ENCODE assay signal across 21 cellular contexts in genomic region chr12:100715976-100716657, GRCh38.
DNase-seq lines count a peak whose midpoint lies in the region; ATAC-seq and TF ChIP-seq lines count a peak whose summit lies in the region.
"Had no signal": no experiment of that assay in that cellular context is flagged by ENCODE, and none has a peak within 500 bp of the region (broad histone marks: within the 10 kb centered on the region; RNA-seq: fewer than 3 reads in every experiment).

No MANE protein-coding gene starts in this region.

- CTCF ChIA-PET in HCT116 (lab: Charles Lee): no interaction called here
- CTCF ChIA-PET in HEK293T (lab: Yijun Ruan, JAX): no interaction called here

- ATAC-seq in HCT116 (no peak), left lung (peak; percentile 18), HG02678 (IDR thresholded peaks at IDR 0.05; ENCODE audit: unreplicated experiment) (no peak)
- ATAC-seq: Right ventricle myocardium inferior had no signal

- H3K4me3 ChIP-seq in HCT116 (replicated peaks in 1 of 2; ENCODE audit: low read depth in 1 of 2, low read length in 2 of 2) (no peak overlapping the region), ectodermal cell (ENCODE audit: insufficient read depth, low read depth, low read length) (peak overlapping the region; percentile 36), left lung (no peak overlapping the region), skeletal muscle satellite cell (ENCODE audit: low read length) (no peak overlapping the region)

- RAD21 ChIA-PET in HCT116 (lab: Charles Lee; ENCODE audit: low non-redundant PET in 1 of 2, low total read pairs in 2 of 2, uncharacterized antibody in 2 of 2, unreplicated experiment in 2 of 2): no interaction called here

- TF ChIP-seq POLR2A in HCT116 (IDR thresholded peaks at IDR 0.05; ENCODE audit: borderline replicate concordance, extremely low read depth, insufficient read depth, insufficient read length): no peak

- H3K79me2 ChIP-seq in HCT116 (ENCODE audit: insufficient read depth, low read length): no peaks in the 10 kb centered on the region

- no peak for TF ChIP-seq RAD21 in HCT116 (IDR thresholded peaks at IDR 0.05; ENCODE audit: low read depth)

- H3K36me3 ChIP-seq in HCT116 (ENCODE audit: control insufficient read depth in 1 of 2, insufficient read depth in 2 of 2, low read length in 2 of 2): no peaks in the 10 kb centered on the region
- H3K36me3 ChIP-seq in ectodermal cell (ENCODE audit: control insufficient read depth, insufficient read depth, low read length): no peaks in the 10 kb centered on the region
- H3K36me3 ChIP-seq in left lung: no peaks in the 10 kb centered on the region
- no peaks in the 10 kb centered on the region for H3K36me3 ChIP-seq in skeletal muscle satellite cell (ENCODE audit: insufficient read depth, low read length)
- H3K36me3 ChIP-seq: neutrophil had no signal

- POLR2A ChIA-PET in HCT116 (lab: Charles Lee): no interaction called here
- POLR2A ChIA-PET in HEK293T (lab: Yijun Ruan, JAX): no interaction called here

- 90 to 93% methylated on average over 44 of the region's 44 CpGs for WGBS in ectodermal cell, 2 experiments

- H2AFZ ChIP-seq in HCT116 (ENCODE audit: low read depth, low read length, poor library complexity, severe bottlenecking): no peak overlapping the region

- H3K9ac ChIP-seq in HCT116 (ENCODE audit: low read length): no peak overlapping the region
- H3K9ac ChIP-seq in skeletal muscle satellite cell (ENCODE audit: low read depth, low read length): no peak overlapping the region

- H3K9me3 ChIP-seq in HCT116 (ENCODE audit: control insufficient read depth in 1 of 2, insufficient read depth in 1 of 2, low read depth in 1 of 2, low read length in 2 of 2) (no peaks in the 10 kb centered on the region), ectodermal cell (ENCODE audit: control insufficient read depth, low read length) (no peaks in the 10 kb centered on the region), left lung (no peaks in the 10 kb centered on the region), skeletal muscle satellite cell (replicated peaks; ENCODE audit: low read length) (no peaks in the 10 kb centered on the region)
- H3K9me3 ChIP-seq: neutrophil had no signal

- intact Hi-C loops in HCT116 (cut with micrococcal nuclease): no loop called here
- intact Hi-C loops in left lung (cut with DNase I): no loop called here

- BruUV-seq in HCT116 (replicated peaks; lab: Mats Ljungman, UMichigan): no TSS peak

- DNase-seq in HCT116 (ENCODE audit: low read depth, low spot score): no peak
- peak in 1 of 2 donors; percentile 67 for DNase-seq in left lung
- DNase-seq in HEK293T (ENCODE audit: extremely low spot score): no peak
- DNase-seq in NCI-H748 (lab: John Stamatoyannopoulos, UW; ENCODE audit: unreplicated experiment): no peak
- no peak for DNase-seq in hepatic stellate cell (ENCODE audit: low spot score)
- DNase-seq: activated CD4-positive, alpha-beta T cell treated with anti-CD3 and anti-CD28 coated beads, Interleukin-2, amount 50 U/mL, for 1 hour; activated CD8-positive, alpha-beta memory T cell treated with anti-CD3 and anti-CD28 coated beads, Interleukin-2, amount 50 U/mL, for 48 hours; activated gamma-delta T cell treated with Interleukin-2 at 50 U/mL for 16 hours; amniotic stem cell; CD4-positive, alpha-beta memory T cell; effector memory CD4-positive, alpha-beta T cell; head of caudate nucleus; kidney glomerular epithelial cell; midbrain; NCI-H2107; NCI-H524 treated with DMSO at 0.1 percent for 48 hours had no signal

- no peaks in the 10 kb centered on the region for H4K20me1 ChIP-seq in HCT116 (ENCODE audit: insufficient read depth)

- H3K4me1 ChIP-seq in HCT116 (ENCODE audit: control insufficient read depth in 1 of 2, insufficient read depth in 2 of 2, low read length in 2 of 2): peaks cover 0 to 5% of the 10 kb centered on the region in 2 experiments; a peak in 1 of 4 replicates
- no peaks in the 10 kb centered on the region for H3K4me1 ChIP-seq in ectodermal cell (ENCODE audit: control insufficient read depth, insufficient read depth, low read length)
- peaks cover 0 to 10% of the 10 kb centered on the region in 2 donors for H3K4me1 ChIP-seq in left lung
- H3K4me1 ChIP-seq in skeletal muscle satellite cell (ENCODE audit: control insufficient read depth, insufficient read depth, low read length): peaks cover 14% of the 10 kb centered on the region

- H3K9me2 ChIP-seq in HCT116 (ENCODE audit: insufficient read depth): no peaks in the 10 kb centered on the region

- H3K4me2 ChIP-seq in HCT116 (ENCODE audit: low read length) (0 out of 2 replicates have a peak overlapping the region, but pooled peaks have one; percentile 64), skeletal muscle satellite cell (ENCODE audit: low read length) (peak overlapping the region; percentile 97)

- TF ChIP-seq CTCF in HCT116 (IDR thresholded peaks at IDR 0.05 in 2 of 3, conservative IDR thresholded peaks at IDR 0.05 in 1 of 3; ENCODE audit: borderline replicate concordance in 1 of 3, insufficient read depth in 1 of 3, low read depth in 2 of 3, low read length in 2 of 3): no peak
- no peak for TF ChIP-seq CTCF in left lung (IDR thresholded peaks at IDR 0.05)

- no peak overlapping the region for H3K27ac ChIP-seq in HCT116 (ENCODE audit: low read depth, low read length)
- no peak overlapping the region for H3K27ac ChIP-seq in ectodermal cell (ENCODE audit: insufficient read depth, low read depth, low read length, poor library complexity, severe bottlenecking)
- no peak overlapping the region for H3K27ac ChIP-seq in left lung
- H3K27ac ChIP-seq: neutrophil had no signal

- no peaks in the 10 kb centered on the region for H3K27me3 ChIP-seq in HCT116 (ENCODE audit: insufficient read depth, low read length)
- H3K27me3 ChIP-seq in ectodermal cell (ENCODE audit: control insufficient read depth, insufficient read depth, low read length, poor library complexity, severe bottlenecking): peaks cover 47% of the 10 kb centered on the region
- peaks cover 35 to 66% of the 10 kb centered on the region in 2 donors for H3K27me3 ChIP-seq in left lung
- peaks cover 3% of the 10 kb centered on the region for H3K27me3 ChIP-seq in skeletal muscle satellite cell (ENCODE audit: control insufficient read depth, insufficient read depth, low read length)

TF ChIP-seq in HCT116, 20 proteins besides CTCF, POLR2A, EP300 and RAD21:
- no peak for TF ChIP-seq FOSL1 (IDR thresholded peaks at IDR 0.05; ENCODE audit: low read depth)
- no peak for TF ChIP-seq CBX3 (IDR thresholded peaks at IDR 0.05; ENCODE audit: low read depth)
- TF ChIP-seq SP1 (IDR thresholded peaks at IDR 0.05; ENCODE audit: low read depth): no peak
- TF ChIP-seq YY1 (IDR thresholded peaks at IDR 0.05; ENCODE audit: extremely low read depth, insufficient replicate concordance, low read depth, low read length): no peak
- TF ChIP-seq SRF (IDR thresholded peaks at IDR 0.05; ENCODE audit: low read depth): no peak
- TF ChIP-seq JUND (IDR thresholded peaks at IDR 0.05): no peak
- TF ChIP-seq ZNF274 (IDR thresholded peaks at IDR 0.05; ENCODE audit: low read depth, low read length): no peak
- no peak for TF ChIP-seq MAX (IDR thresholded peaks at IDR 0.05)
- no peak for TF ChIP-seq ZFX (IDR thresholded peaks at IDR 0.05)

TF ChIP-seq in HEK293T, 16 proteins besides CTCF, POLR2A, EP300 and RAD21:
- TF ChIP-seq SUZ12 (IDR thresholded peaks at IDR 0.05): no peak
- no peak for TF ChIP-seq ELF4 (IDR thresholded peaks at IDR 0.05)
- TF ChIP-seq ARNT (IDR thresholded peaks at IDR 0.05): no peak
- TF ChIP-seq FOXA1 (IDR thresholded peaks at IDR 0.05): no peak
- no peak for TF ChIP-seq BHLHE40 (IDR thresholded peaks at IDR 0.05; ENCODE audit: borderline replicate concordance)
- no peak for TF ChIP-seq NFRKB (IDR thresholded peaks at IDR 0.05)
- no peak for TF ChIP-seq PKNOX1 (IDR thresholded peaks at IDR 0.05)
- no peak for TF ChIP-seq HDGF (IDR thresholded peaks at IDR 0.05; ENCODE audit: borderline replicate concordance)
- no peak for TF ChIP-seq SP1 (IDR thresholded peaks at IDR 0.05)
